20 cellular contexts compared by ENCODE assay signal in genomic region chr7:92028226-92028625, GRCh38.
A peak's percentile ranks its signal among the peaks of the same experiment; 100 is the strongest.
DNase-seq lines count a peak whose midpoint lies in the region; ATAC-seq, FAIRE-seq and TF ChIP-seq lines count a peak whose summit lies in the region.
"Had no signal": no experiment of that assay in that cellular context is flagged by ENCODE, and none has a peak within 500 bp of the region (broad histone marks: within the 10 kb centered on the region; RNA-seq: fewer than 3 reads in every experiment).

No MANE protein-coding gene starts in this region.

- no peaks in the 10 kb centered on the region for H3K4me1 Mint-ChIP-seq in endodermal cell
- H3K4me1 Mint-ChIP-seq in stimulated activated memory B cell treated with anti-CD40 and anti-IgM and Interleukin-4, amounts not matched to agents 10 μg/mL and 1 μg/mL and 100 μg/mL, for 72 hours = no peaks in the 10 kb centered on the region
- H3K4me1 Mint-ChIP-seq: CD8-positive, alpha-beta memory T cell had no signal

- no peak for FAIRE-seq in HepG2 (lab: Jason Lieb, UNC)
- FAIRE-seq: GM12892, GM18507 had no signal

- DNase-seq in HepG2 (ENCODE audit: low spot score) = no peak
- DNase-seq in right lobe of liver = no peak
- DNase-seq in endodermal cell = no peak
- no peak for DNase-seq in sigmoid colon
- no peak for DNase-seq in gastrocnemius medialis
- DNase-seq: ACHN; BE2C; C1 segment of cervical spinal cord; CD4-positive, CD25-positive, alpha-beta regulatory T cell; CD8-positive, alpha-beta memory T cell; DMS153; DMS79; GDM1; GM23248; IMR-90 had no signal

- TF ChIP-seq POLR2A in HepG2 (IDR thresholded peaks at IDR 0.05; ENCODE audit: insufficient read depth in 1 of 2, low read depth in 2 of 2, low read length in 2 of 2) (no peak), right lobe of liver (IDR thresholded peaks at IDR 0.05) (no peak), sigmoid colon (IDR thresholded peaks at IDR 0.05) (no peak), gastrocnemius medialis (IDR thresholded peaks at IDR 0.05) (no peak)

- no peaks in the 10 kb centered on the region for H3K79me2 ChIP-seq in HepG2 (ENCODE audit: insufficient read depth, low read length)

- no peak overlapping the region for H3K9ac ChIP-seq in HepG2 (ENCODE audit: insufficient read depth, low read depth, low read length)
- no peak overlapping the region for H3K9ac ChIP-seq in endodermal cell (ENCODE audit: extremely low read depth, low read length, poor library complexity, severe bottlenecking)
- H3K9ac ChIP-seq: GM23248 had no signal

- no peaks in the 10 kb centered on the region for H4K20me1 ChIP-seq in HepG2 (ENCODE audit: insufficient read depth, low read length)

- intact Hi-C loops in HepG2 (cut with micrococcal nuclease; ENCODE audit: unreplicated experiment) (no loop called here), right lobe of liver (cut with DNase I) (no loop called here), sigmoid colon (cut with DNase I) (no loop called here), gastrocnemius medialis (cut with DNase I; ENCODE audit: low total_unique reads) (no loop called here)

- no peak overlapping the region for H3K4me2 ChIP-seq in HepG2 (ENCODE audit: low read depth, low read length)

- H3K27ac ChIP-seq in HepG2 (ENCODE audit: extremely low read length, insufficient read depth, low read length) (peak overlapping the region; percentile 8), right lobe of liver (no peak overlapping the region), endodermal cell (ENCODE audit: low read depth, low read length) (no peak overlapping the region), sigmoid colon (no peak overlapping the region), gastrocnemius medialis (no peak overlapping the region)
- H3K27ac ChIP-seq: GM23248, HL-60 had no signal

- no peak overlapping the region for H3K4me3 Mint-ChIP-seq in endodermal cell
- H3K4me3 Mint-ChIP-seq in stimulated activated memory B cell treated with anti-CD40 and anti-IgM and Interleukin-4, amounts not matched to agents 10 μg/mL and 1 μg/mL and 100 μg/mL, for 72 hours = no peak overlapping the region
- H3K4me3 Mint-ChIP-seq: CD4-positive, CD25-positive, alpha-beta regulatory T cell; CD8-positive, alpha-beta memory T cell had no signal

- H3K27me3 ChIP-seq in HepG2 (ENCODE audit: control insufficient read depth in 1 of 2, insufficient read depth in 2 of 2, low read length in 2 of 2) = no peaks in the 10 kb centered on the region
- H3K27me3 ChIP-seq in right lobe of liver = no peaks in the 10 kb centered on the region
- H3K27me3 ChIP-seq in endodermal cell (ENCODE audit: control insufficient read depth, insufficient read depth, low read length, poor library complexity, severe bottlenecking) = no peaks in the 10 kb centered on the region
- H3K27me3 ChIP-seq in sigmoid colon = no peaks in the 10 kb centered on the region
- no peaks in the 10 kb centered on the region for H3K27me3 ChIP-seq in gastrocnemius medialis
- H3K27me3 ChIP-seq: BE2C had no signal

- CTCF ChIA-PET in HepG2 (lab: Yijun Ruan, JAX; ENCODE audit: low intra/inter-chr PET ratio, low total read pairs) = no interaction called here

- 89% methylated on average over 2 of the region's 2 CpGs for WGBS in HepG2 (ENCODE audit: low lambda C conversion rate)
- 62% methylated on average over 2 of the region's 2 CpGs for WGBS in right lobe of liver (ENCODE audit: insufficient coverage, low coverage, low lambda C conversion rate, missing lambda C conversion rate)
- WGBS in endodermal cell (ENCODE audit: insufficient coverage in 1 of 2, insufficient read length in 1 of 2), 2 experiments = 95 to 100% methylated on average over 2 of the region's 2 CpGs
- WGBS in sigmoid colon, 2 donors = 92 to 96% methylated on average over 2 of the region's 2 CpGs

- H3K9me3 Mint-ChIP-seq in endodermal cell = peaks cover 38% of the 10 kb centered on the region
- no peaks in the 10 kb centered on the region for H3K9me3 Mint-ChIP-seq in stimulated activated memory B cell treated with anti-CD40 and anti-IgM and Interleukin-4, amounts not matched to agents 10 μg/mL and 1 μg/mL and 100 μg/mL, for 72 hours
- H3K9me3 Mint-ChIP-seq: CD8-positive, alpha-beta memory T cell had no signal

- POLR2A ChIA-PET in HepG2 (lab: Yijun Ruan, JAX) = no interaction called here

- TF ChIP-seq RAD21 in HepG2 (CRISPR knock-in tag; IDR thresholded peaks at IDR 0.05) = no peak

- no peak overlapping the region for H2AFZ ChIP-seq in HepG2 (ENCODE audit: low read length)
- H2AFZ ChIP-seq: GM23248 had no signal

- BruUV-seq in HepG2 (replicated peaks; lab: Mats Ljungman, UMichigan) = no TSS peak

- in situ Hi-C loops in HepG2 (cut with HindIII; ENCODE audit: extremely low pct_ligation_motif_present, low pct_unique_long_range_greater_than_20kb) (no loop called here), gastrocnemius medialis (cut with MboI; ENCODE audit: low sequenced_read_pairs in 4 of 4) (no loop called here)

- H3K27ac Mint-ChIP-seq in endodermal cell = no peak overlapping the region
- H3K27ac Mint-ChIP-seq in stimulated activated memory B cell treated with anti-CD40 and anti-IgM and Interleukin-4, amounts not matched to agents 10 μg/mL and 1 μg/mL and 100 μg/mL, for 72 hours = peak overlapping the region; percentile 35
- H3K27ac Mint-ChIP-seq: CD4-positive, CD25-positive, alpha-beta regulatory T cell had no signal

- peaks cover 2 to 22% of the 10 kb centered on the region in 2 experiments for H3K36me3 ChIP-seq in HepG2 (replicated peaks in 1 of 2; ENCODE audit: control insufficient read depth in 1 of 2, insufficient read depth in 2 of 2, low read length in 2 of 2)
- peaks cover 0 to 19% (median 10%) of the 10 kb centered on the region in 4 donors for H3K36me3 ChIP-seq in right lobe of liver
- peaks cover 77% of the 10 kb centered on the region for H3K36me3 ChIP-seq in endodermal cell (ENCODE audit: control insufficient read depth, insufficient read depth, low read length)
- H3K36me3 ChIP-seq in sigmoid colon = peaks cover 3 to 61% (median 18%) of the 10 kb centered on the region in 4 donors
- peaks cover 0 to 50% of the 10 kb centered on the region in 2 donors for H3K36me3 ChIP-seq in gastrocnemius medialis

- H3K4me3 ChIP-seq in HepG2 (replicated peaks in 1 of 3; ENCODE audit: insufficient read depth in 1 of 3, low read depth in 2 of 3, low read length in 3 of 3) = no peak overlapping the region
- no peak overlapping the region for H3K4me3 ChIP-seq in right lobe of liver
- H3K4me3 ChIP-seq in endodermal cell (ENCODE audit: low read length) = peak overlapping the region; percentile 44
- no peak overlapping the region for H3K4me3 ChIP-seq in sigmoid colon
- H3K4me3 ChIP-seq in gastrocnemius medialis = no peak overlapping the region
- H3K4me3 ChIP-seq: GM23248, HAP-1 had no signal

- TF ChIP-seq CTCF in HepG2 (CRISPR knock-in tag; IDR thresholded peaks at IDR 0.05) (no peak), right lobe of liver (IDR thresholded peaks at IDR 0.05) (no peak), endodermal cell (conservative IDR thresholded peaks at IDR 0.05) (no peak), sigmoid colon (IDR thresholded peaks at IDR 0.05) (no peak), gastrocnemius medialis (IDR thresholded peaks at IDR 0.05 in 4 of 5, conservative IDR thresholded peaks at IDR 0.05 in 1 of 5) (no peak)

- no peak for TF ChIP-seq EP300 in HepG2 (IDR thresholded peaks at IDR 0.05; ENCODE audit: low read depth in 2 of 2, low read length in 2 of 2)
- no peak for TF ChIP-seq EP300 in HepG2 (CRISPR knock-in tag; IDR thresholded peaks at IDR 0.05; ENCODE audit: borderline replicate concordance)
- no peak for TF ChIP-seq EP300 in sigmoid colon (IDR thresholded peaks at IDR 0.05)

- no peaks in the 10 kb centered on the region for H3K27me3 Mint-ChIP-seq in endodermal cell (ENCODE audit: insufficient read depth)
- no peaks in the 10 kb centered on the region for H3K27me3 Mint-ChIP-seq in stimulated activated memory B cell treated with anti-CD40 and anti-IgM and Interleukin-4, amounts not matched to agents 10 μg/mL and 1 μg/mL and 100 μg/mL, for 72 hours
- H3K27me3 Mint-ChIP-seq: CD4-positive, CD25-positive, alpha-beta regulatory T cell; CD8-positive, alpha-beta memory T cell had no signal

- peak; percentile 43; the same call in 2 of the 3 replicates for ATAC-seq in HepG2
- no peak for ATAC-seq in right lobe of liver
- no peak for ATAC-seq in stimulated activated memory B cell treated with anti-CD40 and anti-IgM and Interleukin-4, amounts not matched to agents 10 μg/mL and 1 μg/mL and 100 μg/mL, for 72 hours
- no peak for ATAC-seq in gastrocnemius medialis

- H3K9me3 ChIP-seq in HepG2 (ENCODE audit: low read length) = no peaks in the 10 kb centered on the region
- no peaks in the 10 kb centered on the region for H3K9me3 ChIP-seq in right lobe of liver
- peaks cover 62% of the 10 kb centered on the region for H3K9me3 ChIP-seq in endodermal cell (ENCODE audit: control insufficient read depth, low read length)
- H3K9me3 ChIP-seq in sigmoid colon = no peaks in the 10 kb centered on the region
- H3K9me3 ChIP-seq in gastrocnemius medialis = no peaks in the 10 kb centered on the region
- H3K9me3 ChIP-seq: BE2C, HAP-1 had no signal

- no peaks in the 10 kb centered on the region for H3K4me1 ChIP-seq in HepG2 (ENCODE audit: insufficient read depth, low read length)
- no peaks in the 10 kb centered on the region for H3K4me1 ChIP-seq in right lobe of liver
- H3K4me1 ChIP-seq in endodermal cell (ENCODE audit: control insufficient read depth, insufficient read depth, low read length) = no peaks in the 10 kb centered on the region
- peaks cover 0 to 4% (median 0%) of the 10 kb centered on the region in 4 donors for H3K4me1 ChIP-seq in sigmoid colon
- no peaks in the 10 kb centered on the region for H3K4me1 ChIP-seq in gastrocnemius medialis
- H3K4me1 ChIP-seq: BE2C, HAP-1 had no signal

- H3K36me3 Mint-ChIP-seq in endodermal cell (ENCODE audit: low read depth) = peaks cover 75% of the 10 kb centered on the region
- peaks cover 67% of the 10 kb centered on the region for H3K36me3 Mint-ChIP-seq in stimulated activated memory B cell treated with anti-CD40 and anti-IgM and Interleukin-4, amounts not matched to agents 10 μg/mL and 1 μg/mL and 100 μg/mL, for 72 hours

TF ChIP-seq in HepG2, 621 proteins besides CTCF, POLR2A, EP300 and RAD21 (continues in another document):
- TF ChIP-seq, protein P1, sequence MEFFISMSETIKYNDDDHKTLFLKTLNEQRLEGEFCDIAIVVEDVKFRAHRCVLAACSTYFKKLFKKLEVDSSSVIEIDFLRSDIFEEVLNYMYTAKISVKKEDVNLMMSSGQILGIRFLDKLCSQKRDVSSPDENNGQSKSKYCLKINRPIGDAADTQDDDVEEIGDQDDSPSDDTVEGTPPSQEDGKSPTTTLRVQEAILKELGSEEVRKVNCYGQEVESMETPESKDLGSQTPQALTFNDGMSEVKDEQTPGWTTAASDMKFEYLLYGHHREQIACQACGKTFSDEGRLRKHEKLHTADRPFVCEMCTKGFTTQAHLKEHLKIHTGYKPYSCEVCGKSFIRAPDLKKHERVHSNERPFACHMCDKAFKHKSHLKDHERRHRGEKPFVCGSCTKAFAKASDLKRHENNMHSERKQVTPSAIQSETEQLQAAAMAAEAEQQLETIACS (CRISPR knock-in tag; IDR thresholded peaks at IDR 0.05) = no peak
